In the genomic region with DNA sequence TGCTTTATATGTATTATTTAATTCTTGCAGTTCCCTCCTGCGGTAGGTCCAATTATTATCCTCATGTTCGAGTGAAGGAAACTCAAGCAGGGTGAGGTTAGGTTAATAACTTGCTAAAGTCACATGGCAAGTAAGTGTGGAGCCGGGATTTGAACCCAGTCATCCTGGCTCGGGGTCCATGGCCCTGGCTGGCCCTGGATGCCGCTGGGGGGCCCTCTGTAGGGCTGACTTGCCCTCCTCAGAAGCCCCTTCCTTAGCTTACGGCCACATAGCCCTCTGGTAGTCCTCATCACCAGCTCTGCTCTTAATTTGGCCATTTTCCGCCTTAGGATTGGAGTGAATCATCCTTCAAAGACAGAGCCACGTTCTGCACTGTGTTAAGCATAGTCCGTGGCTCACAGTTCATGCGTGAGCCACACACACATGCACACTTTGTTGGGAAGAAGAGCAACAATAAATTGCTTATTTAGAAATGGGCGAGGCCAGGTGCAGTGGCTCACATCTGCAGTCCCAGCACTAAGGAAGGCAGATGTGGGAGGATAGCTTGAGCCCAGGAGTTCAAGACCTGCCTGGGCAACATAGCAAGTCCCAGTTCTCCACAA, we compare ENCODE assay signal across 21 cellular contexts.
A peak's percentile ranks its signal among the peaks of the same experiment; 100 is the strongest.
DNase-seq lines count a peak whose midpoint lies in the region; ATAC-seq, FAIRE-seq and TF ChIP-seq lines count a peak whose summit lies in the region.
"Had no signal": no experiment of that assay in that cellular context is flagged by ENCODE, and none has a peak within 500 bp of the region (broad histone marks: within the 10 kb centered on the region; RNA-seq: fewer than 3 reads in every experiment).

No MANE protein-coding gene starts in this region.

- H3K27ac ChIP-seq in HepG2 (ENCODE audit: extremely low read length, insufficient read depth, low read length) (no peak overlapping the region), right lobe of liver (peak overlapping the region in 1 of 3 donors; percentile 63), neural cell (ENCODE audit: low read length) (peak overlapping the region; percentile 72)

- TF ChIP-seq POLR2A in HepG2 (IDR thresholded peaks at IDR 0.05; ENCODE audit: insufficient read depth in 1 of 2, low read depth in 2 of 2, low read length in 2 of 2) (no peak), right lobe of liver (IDR thresholded peaks at IDR 0.05) (no peak)

- H3K79me2 ChIP-seq in HepG2 (ENCODE audit: insufficient read depth, low read length) (no peaks in the 10 kb centered on the region), neural cell (replicated peaks; ENCODE audit: insufficient read depth, low read length) (no peaks in the 10 kb centered on the region)

- 88% methylated on average over 11 of the region's 11 CpGs for WGBS in HepG2 (ENCODE audit: low lambda C conversion rate)
- WGBS in right lobe of liver (ENCODE audit: insufficient coverage, low coverage, low lambda C conversion rate, missing lambda C conversion rate): 84% methylated on average over 7 of the region's 11 CpGs

- TF ChIP-seq CTCF in HepG2 (CRISPR knock-in tag; IDR thresholded peaks at IDR 0.05) (no peak), right lobe of liver (IDR thresholded peaks at IDR 0.05) (no peak), bronchial epithelial cell (IDR thresholded peaks at IDR 0.05; ENCODE audit: insufficient read depth, low read length, severe bottlenecking) (no peak), neural cell (IDR thresholded peaks at IDR 0.05; ENCODE audit: poor library complexity, severe bottlenecking) (no peak)

- ATAC-seq in HepG2 (no peak), right lobe of liver (no peak), GM18498 (IDR thresholded peaks at IDR 0.05; ENCODE audit: unreplicated experiment) (no peak)
- ATAC-seq: GM23338 had no signal

- TF ChIP-seq EP300 in HepG2 (IDR thresholded peaks at IDR 0.05; ENCODE audit: low read depth in 2 of 2, low read length in 2 of 2): no peak
- no peak for TF ChIP-seq EP300 in HepG2 (CRISPR knock-in tag; IDR thresholded peaks at IDR 0.05; ENCODE audit: borderline replicate concordance)
- TF ChIP-seq EP300 in neural cell (conservative IDR thresholded peaks at IDR 0.05; ENCODE audit: poor library complexity, severe bottlenecking): no peak

- TF ChIP-seq RAD21 in HepG2 (CRISPR knock-in tag; IDR thresholded peaks at IDR 0.05): no peak
- TF ChIP-seq RAD21 in neural cell (conservative IDR thresholded peaks at IDR 0.05): no peak

- POLR2A ChIA-PET in HepG2 (lab: Yijun Ruan, JAX): interaction anchor here (1.0 to 11.0 kb wide), 2 partner anchors 20 to 189 kb away, joined by 3 to 186 read pairs; a partner anchor contains a TSS

- in situ Hi-C loops in HepG2 (cut with HindIII; ENCODE audit: extremely low pct_ligation_motif_present, low pct_unique_long_range_greater_than_20kb): no loop called here

- peaks cover 56% of the 10 kb centered on the region for H3K4me1 ChIP-seq in HepG2 (ENCODE audit: insufficient read depth, low read length)
- peaks cover 0 to 14% (median 0%) of the 10 kb centered on the region in 4 donors for H3K4me1 ChIP-seq in right lobe of liver
- H3K4me1 ChIP-seq: HAP-1 had no signal

- no peak overlapping the region for H3K4me3 ChIP-seq in HepG2 (replicated peaks in 1 of 3; ENCODE audit: insufficient read depth in 1 of 3, low read depth in 2 of 3, low read length in 3 of 3)
- H3K4me3 ChIP-seq in right lobe of liver: no peak overlapping the region
- no peak overlapping the region for H3K4me3 ChIP-seq in bronchial epithelial cell (ENCODE audit: low read depth, low read length)
- H3K4me3 ChIP-seq in neural cell (ENCODE audit: low read length): peak overlapping the region; percentile 38
- H3K4me3 ChIP-seq: GM23338, HAP-1 had no signal

- no peaks in the 10 kb centered on the region for H3F3A ChIP-seq in neural cell (ENCODE audit: insufficient read depth, low read length, poor library complexity, severe bottlenecking)

- intact Hi-C loops in HepG2 (cut with micrococcal nuclease; ENCODE audit: unreplicated experiment): loop anchor here (2.0 kb wide), 1 partner anchor 19 kb away; no protein-coding TSS in a partner anchor
- intact Hi-C loops in right lobe of liver (cut with DNase I): no loop called here

- H3K9me3 ChIP-seq in HepG2 (ENCODE audit: low read length): no peaks in the 10 kb centered on the region
- H3K9me3 ChIP-seq in right lobe of liver: no peaks in the 10 kb centered on the region
- H3K9me3 ChIP-seq in neural cell (ENCODE audit: low read length): no peaks in the 10 kb centered on the region
- H3K9me3 ChIP-seq: HAP-1 had no signal

- H4K20me1 ChIP-seq in HepG2 (ENCODE audit: insufficient read depth, low read length): no peaks in the 10 kb centered on the region
- no peaks in the 10 kb centered on the region for H4K20me1 ChIP-seq in neural cell (ENCODE audit: insufficient read depth)

- H3K36me3 ChIP-seq in HepG2 (replicated peaks in 1 of 2; ENCODE audit: control insufficient read depth in 1 of 2, insufficient read depth in 2 of 2, low read length in 2 of 2): no peaks in the 10 kb centered on the region
- no peaks in the 10 kb centered on the region for H3K36me3 ChIP-seq in right lobe of liver
- no peaks in the 10 kb centered on the region for H3K36me3 ChIP-seq in bronchial epithelial cell (ENCODE audit: control insufficient read depth, insufficient read depth, low read length)
- H3K36me3 ChIP-seq in neural cell (ENCODE audit: insufficient read depth, low read length): no peaks in the 10 kb centered on the region
- H3K36me3 ChIP-seq: HAP-1 had no signal

- H3K4me2 ChIP-seq in HepG2 (ENCODE audit: low read depth, low read length): no peak overlapping the region
- H3K4me2 ChIP-seq in neural cell (ENCODE audit: low read length): no peak overlapping the region
- H3K4me2 ChIP-seq: GM23338 had no signal

- CTCF ChIA-PET in HepG2 (lab: Yijun Ruan, JAX; ENCODE audit: low intra/inter-chr PET ratio, low total read pairs): no interaction called here

- H3K9me2 ChIP-seq in neural cell (ENCODE audit: insufficient read depth, low read length): no peaks in the 10 kb centered on the region

- H2AFZ ChIP-seq in HepG2 (ENCODE audit: low read length) (no peak overlapping the region), neural cell (ENCODE audit: low read depth, low read length) (no peak overlapping the region)
- H2AFZ ChIP-seq: GM23338 had no signal

- no peak for FAIRE-seq in HepG2 (lab: Jason Lieb, UNC)
- peak; percentile 50 for FAIRE-seq in bronchial epithelial cell (lab: Jason Lieb, UNC)

- H3K9ac ChIP-seq in HepG2 (ENCODE audit: insufficient read depth, low read depth, low read length) (no peak overlapping the region), neural cell (ENCODE audit: low read length) (peak overlapping the region; percentile 46)

- no TSS peak for BruUV-seq in HepG2 (replicated peaks; lab: Mats Ljungman, UMichigan)

- DNase-seq in HepG2 (ENCODE audit: low spot score) (no peak), right lobe of liver (no peak), bronchial epithelial cell (ENCODE audit: low read depth) (no peak), MV-4-11 (lab: John Stamatoyannopoulos, UW) (no peak), cerebellum (ENCODE audit: low spot score) (no peak)
- DNase-seq: 8988T; CD4-positive, CD25-positive, alpha-beta regulatory T cell; HFFc6; KG1; MM.1S; NCI-H1048; NCI-H1694; NCI-H2081; NCI-H226; NCI-H510A; RPMI8226; SHP77 had no signal

- H3K27me3 ChIP-seq in HepG2 (ENCODE audit: control insufficient read depth in 1 of 2, insufficient read depth in 2 of 2, low read length in 2 of 2): no peaks in the 10 kb centered on the region
- no peaks in the 10 kb centered on the region for H3K27me3 ChIP-seq in right lobe of liver
- H3K27me3 ChIP-seq in bronchial epithelial cell (ENCODE audit: control insufficient read depth, insufficient read depth, low read length): no peaks in the 10 kb centered on the region
- H3K27me3 ChIP-seq in neural cell (ENCODE audit: insufficient read depth, low read depth, low read length): no peaks in the 10 kb centered on the region

TF ChIP-seq in HepG2, 621 proteins besides CTCF, POLR2A, EP300 and RAD21 (continues in another document):
- TF ChIP-seq ZNF780A (CRISPR knock-in tag; IDR thresholded peaks at IDR 0.05) (no peak), REPIN1 (CRISPR knock-in tag; IDR thresholded peaks at IDR 0.05; ENCODE audit: borderline replicate concordance, low read depth) (no peak), FOXJ3 (CRISPR knock-in tag; IDR thresholded peaks at IDR 0.05; ENCODE audit: borderline replicate concordance) (no peak), SALL1 (CRISPR knock-in tag; IDR thresholded peaks at IDR 0.05) (no peak), GPN1 (CRISPR knock-in tag; IDR thresholded peaks at IDR 0.05; ENCODE audit: borderline replicate concordance) (no peak), ZFX (CRISPR knock-in tag; IDR thresholded peaks at IDR 0.05; ENCODE audit: low read depth) (0 out of 2 replicates have a peak, but pooled peaks have one; percentile 18)
- TF ChIP-seq, protein P1, sequence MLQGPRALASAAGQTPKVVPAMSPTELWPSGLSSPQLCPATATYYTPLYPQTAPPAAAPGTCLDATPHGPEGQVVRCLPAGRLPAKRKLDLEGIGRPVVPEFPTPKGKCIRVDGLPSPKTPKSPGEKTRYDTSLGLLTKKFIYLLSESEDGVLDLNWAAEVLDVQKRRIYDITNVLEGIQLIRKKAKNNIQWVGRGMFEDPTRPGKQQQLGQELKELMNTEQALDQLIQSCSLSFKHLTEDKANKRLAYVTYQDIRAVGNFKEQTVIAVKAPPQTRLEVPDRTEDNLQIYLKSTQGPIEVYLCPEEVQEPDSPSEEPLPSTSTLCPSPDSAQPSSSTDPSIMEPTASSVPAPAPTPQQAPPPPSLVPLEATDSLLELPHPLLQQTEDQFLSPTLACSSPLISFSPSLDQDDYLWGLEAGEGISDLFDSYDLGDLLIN (CRISPR knock-in tag; IDR thresholded peaks at IDR 0.05; ENCODE audit: borderline replicate concordance): no peak
